Comparison of ENCODE assay signal across 9 cellular contexts in genomic region chr9:131727795-131728545, GRCh38. TPM values are rescaled to one million over a fixed set of nuclear protein-coding genes. Genes with fewer than 3 reads are reported as not detected.
DNase-seq lines count a peak whose midpoint lies in the region; ATAC-seq, FAIRE-seq and TF ChIP-seq lines count a peak whose summit lies in the region.
"Had no signal": no experiment of that assay in that cellular context is flagged by ENCODE, and none has a peak within 500 bp of the region (broad histone marks: within the 10 kb centered on the region; RNA-seq: fewer than 3 reads in every experiment).

No MANE protein-coding gene starts in this region.

- H3K27me3 Mint-ChIP-seq in stimulated activated naive CD8-positive, alpha-beta T cell treated with anti-CD3 and anti-CD28 coated beads, Interleukin-15, Interleukin-2, amounts not matched to agents 100 ng/mL and 50 ng/mL, for 24 hours, result no peaks in the 10 kb centered on the region
- H3K27me3 Mint-ChIP-seq in activated B cell treated with CpG ODN at 0.5 μM for 24 hours, result no peaks in the 10 kb centered on the region

- TF ChIP-seq CTCF in activated B cell treated with CpG ODN at 0.5 μM for 24 hours (IDR thresholded peaks at IDR 0.05), result no peak
- no peak for TF ChIP-seq CTCF in kidney (IDR thresholded peaks at IDR 0.05; ENCODE audit: borderline replicate concordance, extremely low read depth, insufficient read depth)
- no peak for TF ChIP-seq CTCF in vagina (IDR thresholded peaks at IDR 0.05)

- no peak for TF ChIP-seq POLR2A in vagina (IDR thresholded peaks at IDR 0.05)

- peak overlapping the region; percentile 71 for H3K4me3 Mint-ChIP-seq in stimulated activated naive CD8-positive, alpha-beta T cell treated with anti-CD3 and anti-CD28 coated beads, Interleukin-15, Interleukin-2, amounts not matched to agents 100 ng/mL and 50 ng/mL, for 24 hours
- H3K4me3 Mint-ChIP-seq in activated B cell treated with CpG ODN at 0.5 μM for 24 hours, result peak overlapping the region; percentile 80

- DNase-seq in stimulated activated naive CD8-positive, alpha-beta T cell treated with anti-CD3 and anti-CD28 coated beads, Interleukin-15, Interleukin-2, amounts not matched to agents 100 U/mL and 50 U/mL, for 24 hours, result no peak
- DNase-seq in activated B cell treated with CpG ODN at 0.5 μM for 24 hours (no peak), kidney (no peak), vagina (ENCODE audit: extremely low spot score in 2 of 2) (no peak), SKM-1 (lab: John Stamatoyannopoulos, UW; ENCODE audit: unreplicated experiment) (no peak), NCI-H748 (lab: John Stamatoyannopoulos, UW; ENCODE audit: unreplicated experiment) (no peak)
- DNase-seq in stimulated activated CD4-positive, alpha-beta T cell treated with anti-CD3 and anti-CD28 coated beads, Interleukin-4, amount 100 ng/mL, for 1 hour, result no peak
- DNase-seq: midbrain had no signal

- H3K9me3 ChIP-seq in kidney (ENCODE audit: control insufficient read depth in 1 of 2, low read length in 2 of 2) (no peaks in the 10 kb centered on the region), vagina (no peaks in the 10 kb centered on the region)

- CTCF ChIA-PET in activated B cell treated with CpG ODN at 0.5 μM for 24 hours (lab: Charles Lee), result interaction anchor here (0.8 to 8.1 kb wide), 13 partner anchors 8 to 136 kb away, joined by 3 to 44 read pairs (median 3); no protein-coding TSS in a partner anchor

- ATAC-seq in stimulated activated naive CD8-positive, alpha-beta T cell treated with anti-CD3 and anti-CD28 coated beads, Interleukin-15, Interleukin-2, amounts not matched to agents 100 U/mL and 50 U/mL, for 24 hours, result no peak
- no peak for ATAC-seq in activated B cell treated with CpG ODN at 0.5 μM for 24 hours (ENCODE audit: low read depth)

- H3K27ac ChIP-seq in kidney (ENCODE audit: low read depth in 2 of 2, low read length in 2 of 2) (peak overlapping the region; percentile 49 to 53), vagina (peak overlapping the region; percentile 49)

- intact Hi-C loops in activated B cell treated with CpG ODN at 0.5 μM for 24 hours (cut with micrococcal nuclease) (loop anchor here (1.0 to 10.0 kb wide), 4 partner anchors 9 to 1703 kb away; partner anchors contain the start of gene FAM78A), kidney (cut with DNase I) (no loop called here), vagina (cut with DNase I) (no loop called here)

- POLR2A ChIA-PET in activated B cell treated with CpG ODN at 0.5 μM for 24 hours (lab: Charles Lee), result interaction anchor here (0.7 to 24.2 kb wide), 23 partner anchors 8 to 355 kb away, joined by 3 to 683 read pairs (median 6); partner anchors contain the start of gene RAPGEF1

- H3K27ac Mint-ChIP-seq in stimulated activated naive CD8-positive, alpha-beta T cell treated with anti-CD3 and anti-CD28 coated beads, Interleukin-15, Interleukin-2, amounts not matched to agents 100 ng/mL and 50 ng/mL, for 24 hours, result peak overlapping the region; percentile 93
- H3K27ac Mint-ChIP-seq in activated B cell treated with CpG ODN at 0.5 μM for 24 hours, result peak overlapping the region; percentile 89

- H3K36me3 ChIP-seq in kidney (ENCODE audit: control insufficient read depth in 1 of 2, insufficient read depth in 2 of 2, low read length in 2 of 2) (no peaks in the 10 kb centered on the region), vagina (no peaks in the 10 kb centered on the region)

- H3K9me3 Mint-ChIP-seq in stimulated activated naive CD8-positive, alpha-beta T cell treated with anti-CD3 and anti-CD28 coated beads, Interleukin-15, Interleukin-2, amounts not matched to agents 100 ng/mL and 50 ng/mL, for 24 hours, result no peaks in the 10 kb centered on the region
- peaks cover 2% of the 10 kb centered on the region for H3K9me3 Mint-ChIP-seq in activated B cell treated with CpG ODN at 0.5 μM for 24 hours

- H3K4me1 Mint-ChIP-seq in stimulated activated naive CD8-positive, alpha-beta T cell treated with anti-CD3 and anti-CD28 coated beads, Interleukin-15, Interleukin-2, amounts not matched to agents 100 ng/mL and 50 ng/mL, for 24 hours (ENCODE audit: low read depth), result peaks cover 97% of the 10 kb centered on the region
- peaks cover 95% of the 10 kb centered on the region for H3K4me1 Mint-ChIP-seq in activated B cell treated with CpG ODN at 0.5 μM for 24 hours

- peak overlapping the region in 1 of 2 donors; percentile 7 for H3K9ac ChIP-seq in kidney (ENCODE audit: low read length in 2 of 2)

- H3K4me1 ChIP-seq in kidney (ENCODE audit: control insufficient read depth in 1 of 2, insufficient read depth in 1 of 2, low read depth in 1 of 2, low read length in 2 of 2) (peaks cover 37 to 38% of the 10 kb centered on the region in 2 donors), vagina (peaks cover 72% of the 10 kb centered on the region)

- peaks cover 17% of the 10 kb centered on the region for H3K36me3 Mint-ChIP-seq in stimulated activated naive CD8-positive, alpha-beta T cell treated with anti-CD3 and anti-CD28 coated beads, Interleukin-15, Interleukin-2, amounts not matched to agents 100 ng/mL and 50 ng/mL, for 24 hours (ENCODE audit: low read depth)
- peaks cover 20% of the 10 kb centered on the region for H3K36me3 Mint-ChIP-seq in activated B cell treated with CpG ODN at 0.5 μM for 24 hours (ENCODE audit: low read depth)

- peak overlapping the region in 1 of 2 donors; percentile 8 for H3K4me3 ChIP-seq in kidney (ENCODE audit: low read length in 2 of 2)
- H3K4me3 ChIP-seq in vagina, result no peak overlapping the region

- FAIRE-seq in kidney (lab: Jason Lieb, UNC), result no peak

- no peaks in the 10 kb centered on the region for H3K27me3 ChIP-seq in vagina

RNA-seq across cellular contexts. Expression of gene RAPGEF1, which starts 11.9 kb away (rescaled TPM):
- 278 and 318 TPM in 2 replicates for total RNA-seq in activated B cell treated with CpG ODN at 0.5 μM for 24 hours
- total RNA-seq in kidney, result 79.7 TPM
- 15.5 TPM for polyA plus RNA-seq in kidney (ENCODE audit: insufficient read depth, low read depth, low replicate concordance)
- 57.9 TPM for total RNA-seq in vagina
